Comparison of ENCODE assay signal across 18 cellular contexts in the genomic region with DNA sequence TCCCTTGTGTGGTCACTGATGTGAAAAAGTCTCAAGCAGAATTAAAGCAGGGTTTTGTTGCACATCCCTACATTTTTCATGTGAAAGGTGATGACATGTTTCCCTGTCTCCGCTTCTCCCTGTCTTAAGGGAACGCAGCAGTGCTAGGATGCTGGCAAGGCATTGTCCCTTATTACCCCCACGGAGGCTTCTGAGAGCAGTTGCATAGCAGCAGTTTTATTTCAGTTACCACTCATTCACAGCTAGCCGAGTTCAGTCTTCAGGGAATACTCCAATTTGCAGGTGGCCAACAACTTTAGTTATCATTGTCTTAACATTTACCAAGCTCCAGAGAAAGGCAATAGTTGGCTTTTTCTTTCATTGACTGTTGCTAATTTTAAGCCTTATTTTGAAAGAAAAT.
DNase-seq lines count a peak whose midpoint lies in the region; TF ChIP-seq lines count a peak whose summit lies in the region.
"Had no signal": no experiment of that assay in that cellular context is flagged by ENCODE, and none has a peak within 500 bp of the region (broad histone marks: within the 10 kb centered on the region; RNA-seq: fewer than 3 reads in every experiment).

No MANE protein-coding gene starts in this region.

- TF ChIP-seq CTCF in glutamatergic neuron (IDR thresholded peaks at IDR 0.05; ENCODE audit: partially characterized antibody, unreplicated experiment) = no peak
- TF ChIP-seq CTCF in CD14-positive monocyte (IDR thresholded peaks at IDR 0.05) = no peak

- no peak overlapping the region for H3K4me3 Mint-ChIP-seq in glutamatergic neuron (ENCODE audit: unreplicated experiment)
- H3K4me3 Mint-ChIP-seq in CD14-positive monocyte = no peak overlapping the region
- H3K4me3 Mint-ChIP-seq: activated B cell treated with CpG ODN at 0.5 μM for 24 hours had no signal

- intact Hi-C loops in CD14-positive monocyte (cut with micrococcal nuclease) = no loop called here

- H3K27me3 Mint-ChIP-seq in glutamatergic neuron (ENCODE audit: unreplicated experiment) = no peaks in the 10 kb centered on the region
- H3K27me3 Mint-ChIP-seq in CD14-positive monocyte (ENCODE audit: low read depth in 3 of 3) = no peaks in the 10 kb centered on the region

- peaks cover 17% of the 10 kb centered on the region for H3K36me3 Mint-ChIP-seq in glutamatergic neuron (ENCODE audit: unreplicated experiment)
- no peaks in the 10 kb centered on the region for H3K36me3 Mint-ChIP-seq in CD14-positive monocyte

- H3K27ac Mint-ChIP-seq in glutamatergic neuron (ENCODE audit: unreplicated experiment) = no peak overlapping the region
- peak overlapping the region in 1 of 7 donors; percentile 34 for H3K27ac Mint-ChIP-seq in CD14-positive monocyte
- H3K27ac Mint-ChIP-seq: activated B cell treated with CpG ODN at 0.5 μM for 24 hours; activated naive CD4-positive, alpha-beta T cell treated with anti-CD3 and anti-CD28 coated beads, Interleukin-2, amount 50 U/mL, for 72 hours had no signal

- H3K4me1 Mint-ChIP-seq in glutamatergic neuron (ENCODE audit: low read depth, unreplicated experiment) (no peaks in the 10 kb centered on the region), CD14-positive monocyte (peaks cover 7% of the 10 kb centered on the region)

- H3K9me3 Mint-ChIP-seq in glutamatergic neuron (ENCODE audit: unreplicated experiment) = no peaks in the 10 kb centered on the region
- H3K9me3 Mint-ChIP-seq in CD14-positive monocyte = peaks cover 5 to 19% (median 12%) of the 10 kb centered on the region in 7 donors

- peak; percentile 22 for DNase-seq in NCI-H82 (lab: John Stamatoyannopoulos, UW)
- DNase-seq in NCI-H82 treated with DMSO at 0.1 percent for 48 hours (lab: John Stamatoyannopoulos, UW; ENCODE audit: unreplicated experiment) = no peak
- DNase-seq in NCI-H526 treated with DMSO at 0.1 percent for 48 hours (lab: John Stamatoyannopoulos, UW) = peak; percentile 37
- DNase-seq in glutamatergic neuron = peak; percentile 13
- peak; percentile 21 for DNase-seq in superior temporal gyrus (ENCODE audit: extremely low spot score)
- DNase-seq in AG08396 (ENCODE audit: low spot score) = no peak
- no peak for DNase-seq in stimulated activated CD4-positive, alpha-beta T cell treated with anti-CD3 and anti-CD28 coated beads, Interleukin-12 subunit alpha, Interleukin-12 subunit beta, amount 100 ng/mL, for 4 hours
- no peak for DNase-seq in CD14-positive monocyte (ENCODE audit: low spot score)
- DNase-seq: activated B cell treated with CpG ODN at 0.5 μM for 24 hours; activated CD4-positive, alpha-beta T cell treated with anti-CD3 and anti-CD28 coated beads, Interleukin-2, amount 50 U/mL, for 48 hours; activated CD8-positive, alpha-beta memory T cell treated with anti-CD3 and anti-CD28 coated beads, Interleukin-2, amount 50 U/mL, for 4 hours; caudate nucleus; left cardiac atrium; mesenchymal stem cell; MG63; NCI-H146; occipital lobe had no signal

Comparison
In these comparisons a context has a peak if more than half of its experiments do, and no peak if none do; other contexts are left out.
1. DNase-seq: peak in NCI-H82 (single experiment), NCI-H526 treated with DMSO at 0.1 percent for 48 hours (single experiment), glutamatergic neuron (single experiment) and superior temporal gyrus (single experiment); none in NCI-H82 treated with DMSO at 0.1 percent for 48 hours (single experiment), AG08396 (single experiment), stimulated activated CD4-positive, alpha-beta T cell treated with anti-CD3 and anti-CD28 coated beads, Interleukin-12 subunit alpha, Interleukin-12 subunit beta, amount 100 ng/mL, for 4 hours (single experiment) and CD14-positive monocyte (single experiment).